1 cellular context compared by ENCODE assay signal in genomic region chr10:112792487-112793196, GRCh38.
A peak's percentile ranks its signal among the peaks of the same experiment; 100 is the strongest.
TF ChIP-seq lines count a peak whose summit lies in the region.

No MANE protein-coding gene starts in this region.

TF ChIP-seq in HEK293, 187 proteins besides CTCF, POLR2A, EP300 and RAD21 (continued from another document and continues in another):
- TF ChIP-seq ZNF449 (tag by site-specific recombination; IDR thresholded peaks at IDR 0.05): no peak
- TF ChIP-seq RBAK (tag by site-specific recombination; IDR thresholded peaks at IDR 0.05): no peak
- no peak for TF ChIP-seq ZSCAN30 (tag by site-specific recombination; IDR thresholded peaks at IDR 0.05)
- no peak for TF ChIP-seq ZNF416 (tag by site-specific recombination; IDR thresholded peaks at IDR 0.05)
- no peak for TF ChIP-seq ZNF777 (tag by site-specific recombination; IDR thresholded peaks at IDR 0.05; ENCODE audit: borderline replicate concordance)
- peak; percentile 79 for TF ChIP-seq PRDM1 (tag by site-specific recombination; IDR thresholded peaks at IDR 0.05)
- TF ChIP-seq YY2 (tag by site-specific recombination; IDR thresholded peaks at IDR 0.05): no peak
- TF ChIP-seq KLF10 (tag by site-specific recombination; IDR thresholded peaks at IDR 0.05): 0 out of 2 replicates have a peak, but pooled peaks have one; percentile 21
- no peak for TF ChIP-seq GLIS2 (tag by site-specific recombination; IDR thresholded peaks at IDR 0.05)
- TF ChIP-seq ZNF133 (tag by site-specific recombination; IDR thresholded peaks at IDR 0.05): no peak
- TF ChIP-seq ZFP69B (tag by site-specific recombination; IDR thresholded peaks at IDR 0.05): no peak
- TF ChIP-seq BCL11A (tag by site-specific recombination; IDR thresholded peaks at IDR 0.05; ENCODE audit: low read depth): no peak
- TF ChIP-seq GLIS1 (tag by site-specific recombination; IDR thresholded peaks at IDR 0.05): no peak
- TF ChIP-seq GFI1B (tag by site-specific recombination; IDR thresholded peaks at IDR 0.05): no peak
- TF ChIP-seq ZBTB48 (tag by site-specific recombination; IDR thresholded peaks at IDR 0.05): no peak
- TF ChIP-seq ZBTB21 (tag by site-specific recombination; IDR thresholded peaks at IDR 0.05): no peak
- no peak for TF ChIP-seq ZNF398 (tag by site-specific recombination; IDR thresholded peaks at IDR 0.05)
- TF ChIP-seq, protein P1, sequence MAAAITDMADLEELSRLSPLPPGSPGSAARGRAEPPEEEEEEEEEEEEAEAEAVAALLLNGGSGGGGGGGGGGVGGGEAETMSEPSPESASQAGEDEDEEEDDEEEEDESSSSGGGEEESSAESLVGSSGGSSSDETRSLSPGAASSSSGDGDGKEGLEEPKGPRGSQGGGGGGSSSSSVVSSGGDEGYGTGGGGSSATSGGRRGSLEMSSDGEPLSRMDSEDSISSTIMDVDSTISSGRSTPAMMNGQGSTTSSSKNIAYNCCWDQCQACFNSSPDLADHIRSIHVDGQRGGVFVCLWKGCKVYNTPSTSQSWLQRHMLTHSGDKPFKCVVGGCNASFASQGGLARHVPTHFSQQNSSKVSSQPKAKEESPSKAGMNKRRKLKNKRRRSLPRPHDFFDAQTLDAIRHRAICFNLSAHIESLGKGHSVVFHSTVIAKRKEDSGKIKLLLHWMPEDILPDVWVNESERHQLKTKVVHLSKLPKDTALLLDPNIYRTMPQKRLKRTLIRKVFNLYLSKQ (tag by site-specific recombination; IDR thresholded peaks at IDR 0.05; ENCODE audit: borderline replicate concordance): no peak
- TF ChIP-seq TRIM28 (IDR thresholded peaks at IDR 0.05; ENCODE audit: borderline replicate concordance, low read length): no peak
- TF ChIP-seq SP7 (tag by site-specific recombination; IDR thresholded peaks at IDR 0.05): peak; percentile 55; the same call in 1 of the 2 replicates
- TF ChIP-seq ZNF571 (tag by site-specific recombination; IDR thresholded peaks at IDR 0.05): no peak
- TF ChIP-seq ZNF510 (tag by site-specific recombination; IDR thresholded peaks at IDR 0.05; ENCODE audit: insufficient replicate concordance): no peak
- TF ChIP-seq, protein P2, sequence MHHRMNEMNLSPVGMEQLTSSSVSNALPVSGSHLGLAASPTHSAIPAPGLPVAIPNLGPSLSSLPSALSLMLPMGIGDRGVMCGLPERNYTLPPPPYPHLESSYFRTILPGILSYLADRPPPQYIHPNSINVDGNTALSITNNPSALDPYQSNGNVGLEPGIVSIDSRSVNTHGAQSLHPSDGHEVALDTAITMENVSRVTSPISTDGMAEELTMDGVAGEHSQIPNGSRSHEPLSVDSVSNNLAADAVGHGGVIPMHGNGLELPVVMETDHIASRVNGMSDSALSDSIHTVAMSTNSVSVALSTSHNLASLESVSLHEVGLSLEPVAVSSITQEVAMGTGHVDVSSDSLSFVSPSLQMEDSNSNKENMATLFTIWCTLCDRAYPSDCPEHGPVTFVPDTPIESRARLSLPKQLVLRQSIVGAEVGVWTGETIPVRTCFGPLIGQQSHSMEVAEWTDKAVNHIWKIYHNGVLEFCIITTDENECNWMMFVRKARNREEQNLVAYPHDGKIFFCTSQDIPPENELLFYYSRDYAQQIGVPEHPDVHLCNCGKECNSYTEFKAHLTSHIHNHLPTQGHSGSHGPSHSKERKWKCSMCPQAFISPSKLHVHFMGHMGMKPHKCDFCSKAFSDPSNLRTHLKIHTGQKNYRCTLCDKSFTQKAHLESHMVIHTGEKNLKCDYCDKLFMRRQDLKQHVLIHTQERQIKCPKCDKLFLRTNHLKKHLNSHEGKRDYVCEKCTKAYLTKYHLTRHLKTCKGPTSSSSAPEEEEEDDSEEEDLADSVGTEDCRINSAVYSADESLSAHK (tag by site-specific recombination; IDR thresholded peaks at IDR 0.05): peak; percentile 59; the same call in 1 of the 2 replicates
- TF ChIP-seq ZXDB (tag by site-specific recombination; IDR thresholded peaks at IDR 0.05): no peak
- no peak for TF ChIP-seq ZNF146 (tag by site-specific recombination; IDR thresholded peaks at IDR 0.05)
- TF ChIP-seq ZFP3 (tag by site-specific recombination; IDR thresholded peaks at IDR 0.05; ENCODE audit: low read depth): no peak
- TF ChIP-seq ZNF629 (tag by site-specific recombination; IDR thresholded peaks at IDR 0.05): peak; percentile 87
- no peak for TF ChIP-seq ZNF768 (tag by site-specific recombination; IDR thresholded peaks at IDR 0.05)
- no peak for TF ChIP-seq ZNF837 (tag by site-specific recombination; IDR thresholded peaks at IDR 0.05)
- TF ChIP-seq SP3 (tag by site-specific recombination; IDR thresholded peaks at IDR 0.05): 0 out of 2 replicates have a peak, but pooled peaks have one; percentile 9
- no peak for TF ChIP-seq ZNF239 (tag by site-specific recombination; IDR thresholded peaks at IDR 0.05)
- TF ChIP-seq SP2 (tag by site-specific recombination; IDR thresholded peaks at IDR 0.05): no peak
- TF ChIP-seq ZNF280C (tag by site-specific recombination; IDR thresholded peaks at IDR 0.05): no peak
- no peak for TF ChIP-seq ZNF112 (tag by site-specific recombination; IDR thresholded peaks at IDR 0.05)
- no peak for TF ChIP-seq ELK4 (IDR thresholded peaks at IDR 0.05; ENCODE audit: borderline replicate concordance, low read depth, low read length)
- no peak for TF ChIP-seq ZNF558 (tag by site-specific recombination; IDR thresholded peaks at IDR 0.05)
- peak; percentile 67; the same call in 1 of the 2 replicates for TF ChIP-seq ZNF561 (tag by site-specific recombination; IDR thresholded peaks at IDR 0.05; ENCODE audit: borderline replicate concordance)
- no peak for TF ChIP-seq ZNF701 (tag by site-specific recombination; IDR thresholded peaks at IDR 0.05)
- TF ChIP-seq, protein P3, sequence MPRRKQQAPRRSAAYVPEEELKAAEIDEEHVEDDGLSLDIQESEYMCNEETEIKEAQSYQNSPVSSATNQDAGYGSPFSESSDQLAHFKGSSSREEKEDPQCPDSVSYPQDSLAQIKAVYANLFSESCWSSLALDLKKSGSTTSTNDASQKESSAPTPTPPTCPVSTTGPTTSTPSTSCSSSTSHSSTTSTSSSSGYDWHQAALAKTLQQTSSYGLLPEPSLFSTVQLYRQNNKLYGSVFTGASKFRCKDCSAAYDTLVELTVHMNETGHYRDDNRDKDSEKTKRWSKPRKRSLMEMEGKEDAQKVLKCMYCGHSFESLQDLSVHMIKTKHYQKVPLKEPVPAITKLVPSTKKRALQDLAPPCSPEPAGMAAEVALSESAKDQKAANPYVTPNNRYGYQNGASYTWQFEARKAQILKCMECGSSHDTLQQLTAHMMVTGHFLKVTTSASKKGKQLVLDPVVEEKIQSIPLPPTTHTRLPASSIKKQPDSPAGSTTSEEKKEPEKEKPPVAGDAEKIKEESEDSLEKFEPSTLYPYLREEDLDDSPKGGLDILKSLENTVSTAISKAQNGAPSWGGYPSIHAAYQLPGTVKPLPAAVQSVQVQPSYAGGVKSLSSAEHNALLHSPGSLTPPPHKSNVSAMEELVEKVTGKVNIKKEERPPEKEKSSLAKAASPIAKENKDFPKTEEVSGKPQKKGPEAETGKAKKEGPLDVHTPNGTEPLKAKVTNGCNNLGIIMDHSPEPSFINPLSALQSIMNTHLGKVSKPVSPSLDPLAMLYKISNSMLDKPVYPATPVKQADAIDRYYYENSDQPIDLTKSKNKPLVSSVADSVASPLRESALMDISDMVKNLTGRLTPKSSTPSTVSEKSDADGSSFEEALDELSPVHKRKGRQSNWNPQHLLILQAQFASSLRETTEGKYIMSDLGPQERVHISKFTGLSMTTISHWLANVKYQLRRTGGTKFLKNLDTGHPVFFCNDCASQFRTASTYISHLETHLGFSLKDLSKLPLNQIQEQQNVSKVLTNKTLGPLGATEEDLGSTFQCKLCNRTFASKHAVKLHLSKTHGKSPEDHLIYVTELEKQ (tag by site-specific recombination; IDR thresholded peaks at IDR 0.05; ENCODE audit: borderline replicate concordance): peak; percentile 5; the same call in 1 of the 2 replicates
- TF ChIP-seq ZNF670 (tag by site-specific recombination; IDR thresholded peaks at IDR 0.05; ENCODE audit: low read depth): no peak
- TF ChIP-seq, protein P4, sequence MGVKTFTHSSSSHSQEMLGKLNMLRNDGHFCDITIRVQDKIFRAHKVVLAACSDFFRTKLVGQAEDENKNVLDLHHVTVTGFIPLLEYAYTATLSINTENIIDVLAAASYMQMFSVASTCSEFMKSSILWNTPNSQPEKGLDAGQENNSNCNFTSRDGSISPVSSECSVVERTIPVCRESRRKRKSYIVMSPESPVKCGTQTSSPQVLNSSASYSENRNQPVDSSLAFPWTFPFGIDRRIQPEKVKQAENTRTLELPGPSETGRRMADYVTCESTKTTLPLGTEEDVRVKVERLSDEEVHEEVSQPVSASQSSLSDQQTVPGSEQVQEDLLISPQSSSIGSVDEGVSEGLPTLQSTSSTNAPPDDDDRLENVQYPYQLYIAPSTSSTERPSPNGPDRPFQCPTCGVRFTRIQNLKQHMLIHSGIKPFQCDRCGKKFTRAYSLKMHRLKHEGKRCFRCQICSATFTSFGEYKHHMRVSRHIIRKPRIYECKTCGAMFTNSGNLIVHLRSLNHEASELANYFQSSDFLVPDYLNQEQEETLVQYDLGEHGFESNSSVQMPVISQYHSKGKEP (tag by site-specific recombination; IDR thresholded peaks at IDR 0.05): peak; percentile 74
- peak; percentile 50; the same call in 1 of the 2 replicates for TF ChIP-seq ZNF184 (tag by site-specific recombination; IDR thresholded peaks at IDR 0.05)
- TF ChIP-seq, protein P5, sequence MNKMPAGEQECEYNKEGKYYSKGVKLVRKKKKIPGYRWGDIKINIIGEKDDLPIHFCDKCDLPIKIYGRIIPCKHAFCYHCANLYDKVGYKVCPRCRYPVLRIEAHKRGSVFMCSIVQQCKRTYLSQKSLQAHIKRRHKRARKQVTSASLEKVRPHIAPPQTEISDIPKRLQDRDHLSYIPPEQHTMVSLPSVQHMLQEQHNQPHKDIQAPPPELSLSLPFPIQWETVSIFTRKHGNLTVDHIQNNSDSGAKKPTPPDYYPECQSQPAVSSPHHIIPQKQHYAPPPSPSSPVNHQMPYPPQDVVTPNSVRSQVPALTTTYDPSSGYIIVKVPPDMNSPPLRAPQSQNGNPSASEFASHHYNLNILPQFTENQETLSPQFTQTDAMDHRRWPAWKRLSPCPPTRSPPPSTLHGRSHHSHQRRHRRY (tag by site-specific recombination; IDR thresholded peaks at IDR 0.05): no peak
- no peak for TF ChIP-seq HOXD13 (CRISPR knock-in tag; IDR thresholded peaks at IDR 0.05; ENCODE audit: borderline replicate concordance)
- TF ChIP-seq ZNF2 (tag by site-specific recombination; IDR thresholded peaks at IDR 0.05): no peak
- TF ChIP-seq ZNF610 (tag by site-specific recombination; IDR thresholded peaks at IDR 0.05; ENCODE audit: borderline replicate concordance): no peak
- no peak for TF ChIP-seq ZNF169 (tag by site-specific recombination; IDR thresholded peaks at IDR 0.05)
- no peak for TF ChIP-seq ZNF16 (tag by site-specific recombination; IDR thresholded peaks at IDR 0.05; ENCODE audit: low read depth)
- TF ChIP-seq FEZF1 (tag by site-specific recombination; IDR thresholded peaks at IDR 0.05): peak; percentile 39
- 0 out of 2 replicates have a peak, but pooled peaks have one; percentile 13 for TF ChIP-seq ZBTB20 (tag by site-specific recombination; IDR thresholded peaks at IDR 0.05)
